20 cellular contexts compared by ENCODE assay signal in the genomic region with DNA sequence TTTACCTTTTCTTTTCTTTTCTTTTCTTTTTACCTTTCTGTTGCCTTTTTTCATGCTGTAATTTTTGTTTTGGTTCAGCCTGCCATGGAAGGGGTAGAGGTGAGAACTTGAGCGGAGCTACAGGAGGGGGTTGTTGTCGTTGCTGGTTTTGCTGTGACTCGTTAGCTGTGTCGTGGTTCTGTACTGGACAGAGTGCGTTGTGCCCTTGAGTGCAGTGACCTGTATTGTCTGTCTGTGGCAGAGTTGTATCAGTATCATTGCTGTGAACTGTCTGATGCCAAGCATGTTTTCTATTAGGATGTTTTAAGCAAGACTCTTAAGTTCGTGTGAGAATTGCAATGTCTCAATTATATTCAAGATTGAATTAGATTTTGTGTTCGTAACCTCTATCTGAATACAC.
DNase-seq lines count a peak whose midpoint lies in the region; ATAC-seq, FAIRE-seq and TF ChIP-seq lines count a peak whose summit lies in the region.
"Had no signal": no experiment of that assay in that cellular context is flagged by ENCODE, and none has a peak within 500 bp of the region (broad histone marks: within the 10 kb centered on the region; RNA-seq: fewer than 3 reads in every experiment).

No MANE protein-coding gene starts in this region.

- FAIRE-seq in GM12892 (lab: Jason Lieb, UNC), result peak; percentile 30

- H3K27me3 ChIP-seq in foreskin keratinocyte, result no peaks in the 10 kb centered on the region

- no peaks in the 10 kb centered on the region for H3K4me1 Mint-ChIP-seq in activated naive CD8-positive, alpha-beta T cell treated with anti-CD3 and anti-CD28 coated beads, Interleukin-2, amount 50 U/mL, for 24 hours
- no peaks in the 10 kb centered on the region for H3K4me1 Mint-ChIP-seq in activated naive CD8-positive, alpha-beta T cell treated with anti-CD3 and anti-CD28 coated beads for 36 hours
- no peaks in the 10 kb centered on the region for H3K4me1 Mint-ChIP-seq in brain
- no peaks in the 10 kb centered on the region for H3K4me1 Mint-ChIP-seq in nephron progenitor cell

- ATAC-seq in activated naive CD8-positive, alpha-beta T cell treated with anti-CD3 and anti-CD28 coated beads, Interleukin-2, amount 50 U/mL, for 24 hours, result no peak
- no peak for ATAC-seq in foreskin keratinocyte
- ATAC-seq in HG02610 (IDR thresholded peaks at IDR 0.05; ENCODE audit: unreplicated experiment), result no peak
- ATAC-seq: Panc1 had no signal

- no peak overlapping the region for H3K4me3 Mint-ChIP-seq in activated naive CD8-positive, alpha-beta T cell treated with anti-CD3 and anti-CD28 coated beads, Interleukin-2, amount 50 U/mL, for 24 hours
- no peak overlapping the region for H3K4me3 Mint-ChIP-seq in activated naive CD8-positive, alpha-beta T cell treated with anti-CD3 and anti-CD28 coated beads for 36 hours
- no peak overlapping the region for H3K4me3 Mint-ChIP-seq in brain
- H3K4me3 Mint-ChIP-seq in nephron progenitor cell, result no peak overlapping the region
- H3K4me3 Mint-ChIP-seq: IgD-negative memory B cell had no signal

- peaks cover 60% of the 10 kb centered on the region for H3K36me3 Mint-ChIP-seq in activated naive CD8-positive, alpha-beta T cell treated with anti-CD3 and anti-CD28 coated beads, Interleukin-2, amount 50 U/mL, for 24 hours (ENCODE audit: low read depth)
- peaks cover 15% of the 10 kb centered on the region for H3K36me3 Mint-ChIP-seq in activated naive CD8-positive, alpha-beta T cell treated with anti-CD3 and anti-CD28 coated beads for 36 hours
- H3K36me3 Mint-ChIP-seq in brain (peaks cover 68% of the 10 kb centered on the region), nephron progenitor cell (ENCODE audit: low read depth) (peaks cover 59% of the 10 kb centered on the region)

- no peaks in the 10 kb centered on the region for H3K27me3 Mint-ChIP-seq in activated naive CD8-positive, alpha-beta T cell treated with anti-CD3 and anti-CD28 coated beads, Interleukin-2, amount 50 U/mL, for 24 hours
- H3K27me3 Mint-ChIP-seq in activated naive CD8-positive, alpha-beta T cell treated with anti-CD3 and anti-CD28 coated beads for 36 hours, result no peaks in the 10 kb centered on the region
- H3K27me3 Mint-ChIP-seq in brain (peaks cover 3% of the 10 kb centered on the region), nephron progenitor cell (ENCODE audit: low read depth, poor library complexity) (no peaks in the 10 kb centered on the region)
- H3K27me3 Mint-ChIP-seq: IgD-negative memory B cell had no signal

- peak overlapping the region; percentile 7 for H3K27ac Mint-ChIP-seq in activated naive CD8-positive, alpha-beta T cell treated with anti-CD3 and anti-CD28 coated beads, Interleukin-2, amount 50 U/mL, for 24 hours
- no peak overlapping the region for H3K27ac Mint-ChIP-seq in activated naive CD8-positive, alpha-beta T cell treated with anti-CD3 and anti-CD28 coated beads for 36 hours
- peak overlapping the region in 4 of 5 experiments; percentile 27 to 70 (median 54) for H3K27ac Mint-ChIP-seq in brain
- H3K27ac Mint-ChIP-seq in nephron progenitor cell, result peak overlapping the region; percentile 91
- H3K27ac Mint-ChIP-seq: IgD-negative memory B cell had no signal

- no peak for DNase-seq in activated naive CD8-positive, alpha-beta T cell treated with anti-CD3 and anti-CD28 coated beads, Interleukin-2, amount 50 U/mL, for 24 hours
- no peak for DNase-seq in activated naive CD8-positive, alpha-beta T cell treated with anti-CD3 and anti-CD28 coated beads for 36 hours
- DNase-seq in GM12892 (ENCODE audit: insufficient read length) (no peak), nephron progenitor cell (no peak), foreskin keratinocyte (no peak), kidney tubule cell (ENCODE audit: low spot score) (no peak)
- DNase-seq: DMS79; NCI-H1105; NCI-H146; NCI-H2029 treated with DMSO at 0.1 percent for 48 hours; NCI-H2171; NCI-H345; NCI-H524; NCI-H774; NK-92 treated with Interleukin-12 subunit alpha and Interleukin-12 subunit beta, amount 100 ng/mL, for 24 hours had no signal

- H3K9me3 Mint-ChIP-seq in activated naive CD8-positive, alpha-beta T cell treated with anti-CD3 and anti-CD28 coated beads, Interleukin-2, amount 50 U/mL, for 24 hours, result no peaks in the 10 kb centered on the region
- H3K9me3 Mint-ChIP-seq in activated naive CD8-positive, alpha-beta T cell treated with anti-CD3 and anti-CD28 coated beads for 36 hours, result no peaks in the 10 kb centered on the region
- H3K9me3 Mint-ChIP-seq in brain (no peaks in the 10 kb centered on the region), nephron progenitor cell (no peaks in the 10 kb centered on the region)
- H3K9me3 Mint-ChIP-seq: IgD-negative memory B cell had no signal

- TF ChIP-seq POLR2A in GM12892 (IDR thresholded peaks at IDR 0.05; ENCODE audit: low read depth, low read length), result no peak

- TF ChIP-seq CTCF in brain (conservative IDR thresholded peaks at IDR 0.05) (no peak), nephron progenitor cell (IDR thresholded peaks at IDR 0.05) (no peak), foreskin keratinocyte (conservative IDR thresholded peaks at IDR 0.05) (no peak)

- H3K27ac ChIP-seq in foreskin keratinocyte, result no peak overlapping the region
- H3K27ac ChIP-seq: C4-2B had no signal

- H3K4me1 ChIP-seq in foreskin keratinocyte, result no peaks in the 10 kb centered on the region
